11 cellular contexts compared by ENCODE assay signal in the genomic region with DNA sequence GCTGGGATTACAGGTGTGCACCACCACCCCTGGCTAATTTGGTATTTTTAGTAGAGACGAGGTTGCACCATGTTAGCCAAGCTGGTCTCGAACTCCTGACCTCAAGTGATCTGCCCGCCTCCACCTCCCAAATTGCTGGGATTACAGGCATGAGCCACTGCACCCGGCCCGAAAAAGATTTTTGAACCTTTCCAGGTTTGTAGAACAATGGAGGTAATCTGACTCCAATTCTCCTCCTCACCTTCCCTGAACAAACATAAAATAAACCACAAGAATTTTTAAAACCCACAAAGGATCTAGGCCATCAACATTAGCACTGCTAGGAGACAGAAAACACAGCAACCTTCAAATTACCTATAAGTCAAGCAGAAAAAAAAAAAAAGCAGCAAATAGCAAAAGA. TPM values are rescaled to one million over a fixed set of nuclear protein-coding genes. Genes with fewer than 3 reads are reported as not detected.
DNase-seq lines count a peak whose midpoint lies in the region; ATAC-seq and TF ChIP-seq lines count a peak whose summit lies in the region.
"Had no signal": no experiment of that assay in that cellular context is flagged by ENCODE, and none has a peak within 500 bp of the region (broad histone marks: within the 10 kb centered on the region; RNA-seq: fewer than 3 reads in every experiment).

No MANE protein-coding gene starts in this region.

- POLR2A ChIA-PET in Caco-2 (lab: Charles Lee) (no interaction called here), Panc1 (lab: Charles Lee) (no interaction called here)

- TF ChIP-seq CTCF in Caco-2 (IDR thresholded peaks at IDR 0.05; ENCODE audit: insufficient read depth in 1 of 2, low read depth in 1 of 2, low read length in 1 of 2, severe bottlenecking in 1 of 2, unreplicated experiment in 1 of 2) (no peak), Panc1 (IDR thresholded peaks at IDR 0.05) (no peak), heart right ventricle (IDR thresholded peaks at IDR 0.05) (no peak)

- WGBS in heart right ventricle, 2 donors = 95 to 99% methylated on average over 5 of the region's 5 CpGs

- BruUV-seq in Caco-2 (replicated peaks; lab: Mats Ljungman, UMichigan) = no TSS peak
- BruUV-seq in Panc1 (replicated peaks; lab: Mats Ljungman, UMichigan) = no TSS peak

- no peaks in the 10 kb centered on the region for H3K9me3 Mint-ChIP-seq in Caco-2 (ENCODE audit: unreplicated experiment)

- intact Hi-C loops in Caco-2 (cut with micrococcal nuclease; ENCODE audit: unreplicated experiment) (no loop called here), Panc1 (cut with micrococcal nuclease; ENCODE audit: unreplicated experiment) (loop anchor here (5.0 kb wide), 1 partner anchor 155 kb away; no protein-coding TSS in a partner anchor), heart right ventricle (cut with DNase I) (no loop called here)

- DNase-seq in Caco-2 = peak in 1 of 2 experiments; percentile 18
- peak; percentile 76 for DNase-seq in Jurkat, Clone E6-1 (ENCODE audit: low read depth, low spot score)
- DNase-seq in Panc1 (ENCODE audit: low read depth, low spot score) = no peak
- DNase-seq in kidney glomerular epithelial cell (lab: John Stamatoyannopoulos, UW) = peak; percentile 90
- DNase-seq in NCI-H345 treated with DMSO at 0.1 percent for 48 hours (lab: John Stamatoyannopoulos, UW; ENCODE audit: unreplicated experiment) = no peak
- no peak for DNase-seq in stimulated activated naive CD8-positive, alpha-beta T cell treated with anti-CD3 and anti-CD28 coated beads, Interleukin-15, Interleukin-2, amounts not matched to agents 100 U/mL and 50 U/mL, for 24 hours
- DNase-seq in heart right ventricle = no peak
- DNase-seq: activated CD4-positive, alpha-beta T cell treated with anti-CD3 and anti-CD28 coated beads, Interleukin-2, amount 50 U/mL, for 48 hours; ovary; stimulated activated CD4-positive, alpha-beta T cell treated with anti-CD3 and anti-CD28 coated beads, Interleukin-4, amount 100 ng/mL, for 4 hours had no signal

- no peaks in the 10 kb centered on the region for H3K27me3 Mint-ChIP-seq in Caco-2 (ENCODE audit: insufficient read depth, unreplicated experiment)

- CTCF ChIA-PET in Caco-2 (lab: Charles Lee) = no interaction called here
- CTCF ChIA-PET in Panc1 (lab: Charles Lee) = no interaction called here

- H3K4me1 Mint-ChIP-seq in Caco-2 (ENCODE audit: low read depth, unreplicated experiment) = peaks cover 13% of the 10 kb centered on the region

- H3K27ac ChIP-seq in Panc1 (ENCODE audit: low read length) (no peak overlapping the region), heart right ventricle (no peak overlapping the region)
- H3K27ac ChIP-seq: ovary had no signal

- no peak overlapping the region for H3K4me3 Mint-ChIP-seq in Caco-2 (ENCODE audit: unreplicated experiment)

- H3K4me1 ChIP-seq in Caco-2 (no peaks in the 10 kb centered on the region), Panc1 (ENCODE audit: control insufficient read depth, insufficient read depth, low read length) (peaks cover 18% of the 10 kb centered on the region), heart right ventricle (peaks cover 0 to 2% (median 0%) of the 10 kb centered on the region in 9 donors)

- ATAC-seq in Panc1 (peak; percentile 52), HG02970 (IDR thresholded peaks at IDR 0.05; ENCODE audit: low FRiP score, unreplicated experiment) (no peak), heart right ventricle (no peak)
- no peak for ATAC-seq in stimulated activated naive CD8-positive, alpha-beta T cell treated with anti-CD3 and anti-CD28 coated beads, Interleukin-15, Interleukin-2, amounts not matched to agents 100 U/mL and 50 U/mL, for 24 hours

- no peaks in the 10 kb centered on the region for H3K9me3 ChIP-seq in Caco-2
- H3K9me3 ChIP-seq in Panc1 (ENCODE audit: control insufficient read depth, insufficient read depth, low read depth, low read length) = no peaks in the 10 kb centered on the region
- H3K9me3 ChIP-seq in heart right ventricle = peaks cover 0 to 9% (median 0%) of the 10 kb centered on the region in 11 donors
- H3K9me3 ChIP-seq: ovary had no signal

- H3K36me3 ChIP-seq in Caco-2 (ENCODE audit: control insufficient read depth, insufficient read depth, low read length) (no peaks in the 10 kb centered on the region), Panc1 (ENCODE audit: control insufficient read depth, insufficient read depth, low read length) (no peaks in the 10 kb centered on the region), heart right ventricle (no peaks in the 10 kb centered on the region)
- H3K36me3 ChIP-seq: ovary had no signal

- no peaks in the 10 kb centered on the region for H3K27me3 ChIP-seq in Caco-2 (replicated peaks; ENCODE audit: control insufficient read depth, insufficient read depth, low read length)
- H3K27me3 ChIP-seq in Panc1 (ENCODE audit: control insufficient read depth, insufficient read depth, low read length) = no peaks in the 10 kb centered on the region
- H3K27me3 ChIP-seq in heart right ventricle = no peaks in the 10 kb centered on the region
- H3K27me3 ChIP-seq: ovary had no signal

- no peaks in the 10 kb centered on the region for H3K36me3 Mint-ChIP-seq in Caco-2 (ENCODE audit: insufficient read depth, unreplicated experiment)

- H3K4me3 ChIP-seq in Caco-2 (ENCODE audit: low read depth, low read length) (no peak overlapping the region), Panc1 (ENCODE audit: low read depth in 2 of 2, low read length in 2 of 2) (no peak overlapping the region), heart right ventricle (no peak overlapping the region)
- no peak overlapping the region for H3K4me3 ChIP-seq in Jurkat, Clone E6-1 (ENCODE audit: low read length)
- H3K4me3 ChIP-seq: ovary had no signal

- H3K27ac Mint-ChIP-seq in Caco-2 (ENCODE audit: unreplicated experiment) = peak overlapping the region; percentile 67

- in situ Hi-C loops in Panc1 (cut with HindIII; ENCODE audit: low pct_unique_long_range_greater_than_20kb, low sequenced_read_pairs) = no loop called here

RNA-seq across cellular contexts. Expression of gene TFDP2, which starts 32.3 kb away (rescaled TPM):
- total RNA-seq in Caco-2 (2022) = 32.5 and 38.6 TPM in 2 replicates
- 98.0 TPM for polyA plus RNA-seq in Jurkat, Clone E6-1 (2012; ENCODE audit: insufficient read depth, insufficient read length)
- 66.3 TPM for total RNA-seq in Panc1 (2021; ENCODE audit: unreplicated experiment)
- 23.9 TPM for polyA plus RNA-seq in Panc1 (2012; ENCODE audit: insufficient read length)
- total RNA-seq in heart right ventricle = 10 to 100 TPM; 44.9 to 77.8 (median 56.0) TPM
- 10 to 100 TPM; 11.0 to 17.7 TPM for polyA plus RNA-seq in heart right ventricle

Comparison
In these comparisons a context has a peak if more than half of its experiments do, and no peak if none do; other contexts are left out.
1. DNase-seq: peak in Jurkat, Clone E6-1 (single experiment) and kidney glomerular epithelial cell (single experiment); none in Panc1 (single experiment), NCI-H345 treated with DMSO at 0.1 percent for 48 hours (single experiment), stimulated activated naive CD8-positive, alpha-beta T cell treated with anti-CD3 and anti-CD28 coated beads, Interleukin-15, Interleukin-2, amounts not matched to agents 100 U/mL and 50 U/mL, for 24 hours (single experiment) and heart right ventricle (0 of 2).